In the genomic region with DNA sequence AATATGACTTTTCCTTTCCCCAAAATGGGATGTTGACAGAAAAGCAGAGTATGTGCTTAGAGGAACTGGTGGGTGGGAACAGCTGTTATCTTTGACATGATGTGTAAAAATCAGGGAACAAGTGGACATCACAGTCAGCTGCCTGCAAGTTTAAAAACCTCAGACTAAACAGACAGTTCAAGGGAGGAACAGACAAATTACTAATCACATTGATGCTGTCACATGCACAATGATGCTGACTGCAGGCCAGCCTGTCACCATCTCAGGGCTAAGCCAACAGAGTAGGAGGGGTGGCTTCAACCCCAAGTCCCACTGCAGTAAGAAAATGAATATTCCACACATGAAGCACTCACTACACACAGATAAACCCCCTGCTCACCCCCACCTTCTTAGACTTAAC, we compare ENCODE assay signal across 1 cellular context.
TF ChIP-seq lines count a peak whose summit lies in the region.

No MANE protein-coding gene starts in this region.

TF ChIP-seq in HepG2, 621 proteins besides CTCF, POLR2A, EP300 and RAD21:
- TF ChIP-seq REPIN1 (CRISPR knock-in tag; IDR thresholded peaks at IDR 0.05; ENCODE audit: borderline replicate concordance, low read depth) (no peak), ZSCAN20 (CRISPR knock-in tag; IDR thresholded peaks at IDR 0.05; ENCODE audit: borderline replicate concordance) (no peak), SAFB2 (CRISPR knock-in tag; IDR thresholded peaks at IDR 0.05; ENCODE audit: borderline replicate concordance, low read depth) (no peak), ZNF761 (CRISPR knock-in tag; conservative IDR thresholded peaks at IDR 0.05) (no peak), ZNF180 (CRISPR knock-in tag; IDR thresholded peaks at IDR 0.05; ENCODE audit: borderline replicate concordance, low read depth) (no peak), NONO (IDR thresholded peaks at IDR 0.05) (no peak), NONO (CRISPR knock-in tag; conservative IDR thresholded peaks at IDR 0.05) (no peak), SETDB1 (CRISPR knock-in tag; IDR thresholded peaks at IDR 0.05; ENCODE audit: borderline replicate concordance) (no peak), RAD51 (IDR thresholded peaks at IDR 0.05; ENCODE audit: borderline replicate concordance) (no peak), ZNF614 (CRISPR knock-in tag; IDR thresholded peaks at IDR 0.05; ENCODE audit: borderline replicate concordance) (no peak), ZNF253 (CRISPR knock-in tag; IDR thresholded peaks at IDR 0.05; ENCODE audit: borderline replicate concordance) (no peak), ZNF343 (CRISPR knock-in tag; IDR thresholded peaks at IDR 0.05) (no peak), ZC3H4 (CRISPR knock-in tag; IDR thresholded peaks at IDR 0.05; ENCODE audit: borderline replicate concordance) (no peak), KLF12 (CRISPR knock-in tag; IDR thresholded peaks at IDR 0.05; ENCODE audit: borderline replicate concordance) (no peak), CENPBD1 (CRISPR knock-in tag; IDR thresholded peaks at IDR 0.05; ENCODE audit: borderline replicate concordance, low read depth) (no peak), ZNF138 (CRISPR knock-in tag; IDR thresholded peaks at IDR 0.05; ENCODE audit: low read depth) (no peak), NFIC (IDR thresholded peaks at IDR 0.05; ENCODE audit: low read length) (no peak), SNAI1 (CRISPR knock-in tag; IDR thresholded peaks at IDR 0.05; ENCODE audit: borderline replicate concordance) (no peak)
- TF ChIP-seq, protein P1, sequence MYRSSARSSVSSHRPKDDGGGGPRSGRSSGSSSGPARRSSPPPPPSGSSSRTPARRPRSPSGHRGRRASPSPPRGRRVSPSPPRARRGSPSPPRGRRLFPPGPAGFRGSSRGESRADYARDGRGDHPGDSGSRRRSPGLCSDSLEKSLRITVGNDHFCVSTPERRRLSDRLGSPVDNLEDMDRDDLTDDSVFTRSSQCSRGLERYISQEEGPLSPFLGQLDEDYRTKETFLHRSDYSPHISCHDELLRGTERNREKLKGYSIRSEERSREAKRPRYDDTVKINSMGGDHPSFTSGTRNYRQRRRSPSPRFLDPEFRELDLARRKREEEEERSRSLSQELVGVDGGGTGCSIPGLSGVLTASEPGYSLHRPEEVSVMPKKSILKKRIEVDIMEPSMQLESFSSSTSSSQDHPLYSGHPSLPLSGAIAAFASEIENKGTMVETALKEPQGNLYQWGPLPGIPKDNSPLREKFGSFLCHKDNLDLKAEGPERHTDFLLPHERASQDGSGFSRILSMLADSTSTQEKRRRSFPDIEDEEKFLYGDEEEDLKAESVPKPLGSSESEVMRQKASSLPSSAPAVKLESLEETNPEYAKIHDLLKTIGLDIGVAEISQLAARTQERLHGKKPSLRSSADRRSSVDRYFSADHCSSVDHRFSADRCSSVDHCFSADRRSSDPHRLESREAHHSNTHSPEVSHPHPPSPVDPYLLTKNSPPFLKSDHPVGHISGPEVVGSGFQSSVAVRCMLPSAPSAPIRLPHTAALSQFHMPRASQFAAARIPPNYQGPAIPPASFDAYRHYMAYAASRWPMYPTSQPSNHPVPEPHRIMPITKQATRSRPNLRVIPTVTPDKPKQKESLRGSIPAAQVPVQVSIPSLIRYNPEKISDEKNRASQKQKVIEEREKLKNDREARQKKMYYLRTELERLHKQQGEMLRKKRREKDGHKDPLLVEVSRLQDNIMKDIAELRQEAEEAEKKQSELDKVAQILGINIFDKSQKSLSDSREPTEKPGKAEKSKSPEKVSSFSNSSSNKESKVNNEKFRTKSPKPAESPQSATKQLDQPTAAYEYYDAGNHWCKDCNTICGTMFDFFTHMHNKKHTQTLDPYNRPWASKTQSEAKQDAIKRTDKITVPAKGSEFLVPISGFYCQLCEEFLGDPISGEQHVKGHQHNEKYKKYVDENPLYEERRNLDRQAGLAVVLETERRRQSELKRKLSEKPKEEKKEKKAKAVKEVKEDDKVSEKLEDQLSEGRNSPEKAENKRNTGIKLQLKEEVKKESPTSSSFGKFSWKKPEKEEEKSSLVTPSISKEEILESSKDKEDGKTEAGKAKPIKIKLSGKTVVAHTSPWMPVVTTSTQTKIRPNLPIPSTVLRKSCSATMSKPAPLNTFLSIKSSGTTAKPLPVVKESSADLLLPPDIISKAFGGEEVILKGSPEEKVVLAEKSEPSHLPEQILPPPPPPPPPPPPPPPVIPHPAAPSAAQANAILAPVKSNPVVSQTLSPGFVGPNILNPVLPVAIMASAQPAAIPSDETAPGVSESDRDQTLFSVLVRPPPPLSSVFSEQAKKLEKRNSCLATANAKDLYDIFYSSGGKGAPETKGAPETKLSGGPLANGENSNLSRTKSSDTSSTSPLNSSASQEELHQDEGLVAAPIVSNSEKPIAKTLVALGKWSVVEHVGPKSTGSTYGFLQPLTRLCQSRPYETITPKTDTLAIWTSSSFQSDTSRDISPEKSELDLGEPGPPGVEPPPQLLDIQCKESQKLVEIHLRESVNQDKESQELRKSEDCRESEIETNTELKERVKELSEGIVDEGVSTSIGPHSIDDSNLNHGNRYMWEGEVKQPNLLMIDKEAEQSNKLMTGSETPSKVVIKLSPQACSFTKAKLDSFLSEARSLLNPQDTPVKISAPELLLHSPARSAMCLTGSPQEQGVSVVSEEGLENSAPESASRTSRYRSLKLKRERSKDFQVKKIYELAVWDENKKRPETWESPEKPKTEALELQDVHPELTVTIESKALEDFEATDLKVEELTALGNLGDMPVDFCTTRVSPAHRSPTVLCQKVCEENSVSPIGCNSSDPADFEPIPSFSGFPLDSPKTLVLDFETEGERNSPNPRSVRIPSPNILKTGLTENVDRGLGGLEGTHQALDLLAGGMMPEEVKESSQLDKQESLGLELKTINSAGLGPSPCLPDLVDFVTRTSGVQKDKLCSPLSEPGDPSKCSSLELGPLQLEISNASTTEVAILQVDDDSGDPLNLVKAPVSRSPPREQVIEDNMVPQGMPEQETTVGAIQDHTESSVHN (CRISPR knock-in tag; IDR thresholded peaks at IDR 0.05) = no peak
